Comparison of ENCODE assay signal across 23 cellular contexts in the genomic region with DNA sequence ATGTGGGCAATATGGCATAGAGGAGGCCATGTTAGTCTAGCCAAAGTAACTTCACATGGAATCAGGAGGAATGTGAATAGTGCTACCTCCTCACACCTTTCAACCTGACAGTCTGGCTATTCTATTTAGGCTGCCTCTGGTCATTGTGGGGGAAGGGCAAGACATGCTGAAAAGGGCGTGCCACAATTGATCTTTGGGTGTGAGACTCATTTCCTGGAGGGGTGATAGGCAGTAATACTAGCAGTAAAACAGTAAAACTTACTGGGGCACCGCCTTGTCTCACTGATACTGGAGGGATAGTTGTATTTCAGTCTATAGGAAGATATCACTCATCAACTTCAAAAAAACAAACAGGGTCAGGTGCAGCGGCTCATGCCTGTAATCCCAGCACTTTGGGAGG.
DNase-seq lines count a peak whose midpoint lies in the region; ATAC-seq, FAIRE-seq and TF ChIP-seq lines count a peak whose summit lies in the region.
"Had no signal": no experiment of that assay in that cellular context is flagged by ENCODE, and none has a peak within 500 bp of the region (broad histone marks: within the 10 kb centered on the region; RNA-seq: fewer than 3 reads in every experiment).

No MANE protein-coding gene starts in this region.

- peaks cover 0 to 10% (median 8%) of the 10 kb centered on the region in 10 experiments; a peak in 15 of 20 replicates for H3K4me1 ChIP-seq in BLaER1 treated with 17β-estradiol and CSF1 and Interleukin-3, amounts not matched to agents 10 nM and 100 nM
- no peaks in the 10 kb centered on the region for H3K4me1 ChIP-seq in mucosa of descending colon (ENCODE audit: low read depth)

- no peaks in the 10 kb centered on the region for H3K36me3 ChIP-seq in BLaER1 treated with 17β-estradiol and CSF1 and Interleukin-3, amounts not matched to agents 10 nM and 100 nM
- H3K36me3 ChIP-seq in mucosa of descending colon (ENCODE audit: low read depth), result no peaks in the 10 kb centered on the region

- H3K9me3 ChIP-seq in BLaER1 treated with 17β-estradiol and CSF1 and Interleukin-3, amounts not matched to agents 10 nM and 100 nM (replicated peaks in 1 of 11), result peaks cover 5 to 13% (median 10%) of the 10 kb centered on the region in 11 experiments; a peak in 15 of 22 replicates
- no peaks in the 10 kb centered on the region for H3K9me3 ChIP-seq in mucosa of descending colon

- no peak overlapping the region for H3K27ac ChIP-seq in BLaER1 treated with 17β-estradiol and CSF1 and Interleukin-3, amounts not matched to agents 10 nM and 100 nM

- DNase-seq in HuH-7 (ENCODE audit: low spot score) (peak; percentile 9), mucosa of descending colon (peak in 2 of 3 donors; percentile 69 to 90), NCI-H2227 treated with DMSO at 0.1 percent for 48 hours (lab: John Stamatoyannopoulos, UW) (no peak), T-helper 1 cell (no peak), sciatic nerve (ENCODE audit: low spot score) (no peak), DMS79 treated with DMSO at 0.1 percent for 48 hours (lab: John Stamatoyannopoulos, UW) (no peak)
- DNase-seq: CD4-positive, alpha-beta T cell; DMS53; GDM1; HCEC 1CT; NCI-H1092; NCI-H1417 treated with DMSO at 0.1 percent for 48 hours; NCI-H1694 treated with DMSO at 0.1 percent for 48 hours; NCI-H2081; NCI-H226; NCI-H510A; NCI-H69; SHP77 treated with DMSO at 0.1 percent for 48 hours had no signal

- no peak overlapping the region for H3K9ac ChIP-seq in BLaER1 treated with 17β-estradiol and CSF1 and Interleukin-3, amounts not matched to agents 10 nM and 100 nM

- peak overlapping the region in 9 of 11 experiments; percentile 9 to 75 (median 47); a peak in 17 of 22 replicates for H3K4me2 ChIP-seq in BLaER1 treated with 17β-estradiol and CSF1 and Interleukin-3, amounts not matched to agents 10 nM and 100 nM

- ATAC-seq in mucosa of descending colon (peak; percentile 100), sciatic nerve (no peak)
- ATAC-seq: Panc1 had no signal

- TF ChIP-seq CTCF in mucosa of descending colon (IDR thresholded peaks at IDR 0.05), result no peak

- no peak overlapping the region for H3K4me3 ChIP-seq in BLaER1 treated with 17β-estradiol and CSF1 and Interleukin-3, amounts not matched to agents 10 nM and 100 nM
- H3K4me3 ChIP-seq in mucosa of descending colon, result no peak overlapping the region

- peak; percentile 78 for FAIRE-seq in colon (lab: Jason Lieb, UNC)
- FAIRE-seq: GM12891, H1 had no signal

- no peaks in the 10 kb centered on the region for H3K27me3 ChIP-seq in BLaER1 treated with 17β-estradiol and CSF1 and Interleukin-3, amounts not matched to agents 10 nM and 100 nM

- intact Hi-C loops in mucosa of descending colon (cut with DNase I, micrococcal nuclease) (no loop called here), sciatic nerve (cut with DNase I) (no loop called here)

- H4K20me1 ChIP-seq in BLaER1 treated with 17β-estradiol and CSF1 and Interleukin-3, amounts not matched to agents 10 nM and 100 nM, result no peaks in the 10 kb centered on the region

Comparison
In these comparisons a context has a peak if more than half of its experiments do, and no peak if none do; other contexts are left out.
1. DNase-seq: peak in HuH-7 (single experiment) and mucosa of descending colon (2 of 3); none in NCI-H2227 treated with DMSO at 0.1 percent for 48 hours (single experiment), T-helper 1 cell (0 of 5), sciatic nerve (single experiment) and DMS79 treated with DMSO at 0.1 percent for 48 hours (single experiment).